In genomic region chr12:43325786-43326185, GRCh38 we compare ENCODE assay signal across 19 cellular contexts.
DNase-seq lines count a peak whose midpoint lies in the region; ATAC-seq and TF ChIP-seq lines count a peak whose summit lies in the region.
"Had no signal": no experiment of that assay in that cellular context is flagged by ENCODE, and none has a peak within 500 bp of the region (broad histone marks: within the 10 kb centered on the region; RNA-seq: fewer than 3 reads in every experiment).

No MANE protein-coding gene starts in this region.

- no peak overlapping the region for H3K4me3 Mint-ChIP-seq in activated CD8-positive, alpha-beta T cell treated with anti-CD3 and anti-CD28 coated beads, Interleukin-2, amount 10 ng/mL, durations not matched to agents 7 days and 5 days
- H3K4me3 Mint-ChIP-seq: activated CD4-positive, alpha-beta T cell treated with anti-CD3 and anti-CD28 coated beads for 36 hours; activated T-helper 17 cell treated with anti-CD3 and anti-CD28 coated beads, Interleukin-2, amount 50 U/mL, for 72 hours; brain; stimulated activated naive CD8-positive, alpha-beta T cell treated with anti-CD3 and anti-CD28 coated beads, Interleukin-15, amount 100 ng/mL, for 72 hours had no signal

- peak; percentile 80 for ATAC-seq in GM18867 (IDR thresholded peaks at IDR 0.05; ENCODE audit: unreplicated experiment)
- ATAC-seq in GM21529 (IDR thresholded peaks at IDR 0.05; ENCODE audit: unreplicated experiment): peak; percentile 68
- peak; percentile 64 for ATAC-seq in HG03342 (IDR thresholded peaks at IDR 0.05; ENCODE audit: unreplicated experiment)
- ATAC-seq in activated CD8-positive, alpha-beta T cell treated with anti-CD3 and anti-CD28 coated beads, Interleukin-2, amount 10 ng/mL, durations not matched to agents 7 days and 5 days: no peak
- ATAC-seq in HG03039 (IDR thresholded peaks at IDR 0.05; ENCODE audit: unreplicated experiment): no peak
- ATAC-seq: activated CD4-positive, alpha-beta T cell treated with anti-CD3 and anti-CD28 coated beads for 36 hours; activated T-helper 17 cell treated with anti-CD3 and anti-CD28 coated beads, Interleukin-2, amount 50 U/mL, for 72 hours; SK-N-SH treated with all-trans-retinoic acid at 6 μM for 48 hours; stimulated activated naive CD8-positive, alpha-beta T cell treated with anti-CD3 and anti-CD28 coated beads, Interleukin-15, amount 100 ng/mL, for 72 hours had no signal

- no peaks in the 10 kb centered on the region for H3K4me1 ChIP-seq in esophagus muscularis mucosa

- no peaks in the 10 kb centered on the region for H3K9me3 Mint-ChIP-seq in activated CD8-positive, alpha-beta T cell treated with anti-CD3 and anti-CD28 coated beads, Interleukin-2, amount 10 ng/mL, durations not matched to agents 7 days and 5 days (ENCODE audit: insufficient read depth)

- intact Hi-C loops in esophagus muscularis mucosa (cut with DNase I): no loop called here

- no peak overlapping the region for H3K4me3 ChIP-seq in esophagus muscularis mucosa

- no peaks in the 10 kb centered on the region for H3K9me3 ChIP-seq in esophagus muscularis mucosa

- CTCF ChIA-PET in activated CD8-positive, alpha-beta T cell treated with anti-CD3 and anti-CD28 coated beads, Interleukin-2, amount 10 ng/mL, durations not matched to agents 7 days and 5 days (lab: Charles Lee): no interaction called here

- H3K4me1 Mint-ChIP-seq in activated CD8-positive, alpha-beta T cell treated with anti-CD3 and anti-CD28 coated beads, Interleukin-2, amount 10 ng/mL, durations not matched to agents 7 days and 5 days (ENCODE audit: low read depth): no peaks in the 10 kb centered on the region
- H3K4me1 Mint-ChIP-seq: activated CD4-positive, alpha-beta T cell treated with anti-CD3 and anti-CD28 coated beads for 36 hours; activated T-helper 17 cell treated with anti-CD3 and anti-CD28 coated beads, Interleukin-2, amount 50 U/mL, for 72 hours; brain; stimulated activated naive CD8-positive, alpha-beta T cell treated with anti-CD3 and anti-CD28 coated beads, Interleukin-15, amount 100 ng/mL, for 72 hours had no signal

- H3K27ac ChIP-seq in esophagus muscularis mucosa (replicated peaks in 1 of 4): no peak overlapping the region

- no peak for TF ChIP-seq POLR2A in esophagus muscularis mucosa (IDR thresholded peaks at IDR 0.05; ENCODE audit: low read depth)

- H3K27ac Mint-ChIP-seq in activated CD8-positive, alpha-beta T cell treated with anti-CD3 and anti-CD28 coated beads, Interleukin-2, amount 10 ng/mL, durations not matched to agents 7 days and 5 days: no peak overlapping the region
- H3K27ac Mint-ChIP-seq: activated CD4-positive, alpha-beta T cell treated with anti-CD3 and anti-CD28 coated beads for 36 hours; activated T-helper 17 cell treated with anti-CD3 and anti-CD28 coated beads, Interleukin-2, amount 50 U/mL, for 72 hours; brain had no signal

- H3K27me3 Mint-ChIP-seq in activated CD8-positive, alpha-beta T cell treated with anti-CD3 and anti-CD28 coated beads, Interleukin-2, amount 10 ng/mL, durations not matched to agents 7 days and 5 days (ENCODE audit: low read depth): no peaks in the 10 kb centered on the region
- H3K27me3 Mint-ChIP-seq: stimulated activated naive CD8-positive, alpha-beta T cell treated with anti-CD3 and anti-CD28 coated beads, Interleukin-15, amount 100 ng/mL, for 72 hours had no signal

- no peak for TF ChIP-seq EP300 in esophagus muscularis mucosa (IDR thresholded peaks at IDR 0.05)

- POLR2A ChIA-PET in activated CD8-positive, alpha-beta T cell treated with anti-CD3 and anti-CD28 coated beads, Interleukin-2, amount 10 ng/mL, durations not matched to agents 7 days and 5 days (lab: Charles Lee): no interaction called here

- H3K36me3 ChIP-seq in esophagus muscularis mucosa: no peaks in the 10 kb centered on the region

- no peak for TF ChIP-seq CTCF in esophagus muscularis mucosa (IDR thresholded peaks at IDR 0.05)

- WGBS in esophagus muscularis mucosa: 80% methylated on average over 5 of the region's 5 CpGs

- no peaks in the 10 kb centered on the region for H3K36me3 Mint-ChIP-seq in activated CD8-positive, alpha-beta T cell treated with anti-CD3 and anti-CD28 coated beads, Interleukin-2, amount 10 ng/mL, durations not matched to agents 7 days and 5 days (ENCODE audit: low read depth)
- H3K36me3 Mint-ChIP-seq: brain had no signal

- DNase-seq in SIG-M5 (lab: John Stamatoyannopoulos, UW) (peak; percentile 67), HCEC 1CT (no peak), esophagus muscularis mucosa (ENCODE audit: extremely low spot score) (no peak)
- no peak for DNase-seq in activated CD8-positive, alpha-beta T cell treated with anti-CD3 and anti-CD28 coated beads, Interleukin-2, amount 10 ng/mL, durations not matched to agents 7 days and 5 days
- DNase-seq: activated CD4-positive, alpha-beta T cell treated with anti-CD3 and anti-CD28 coated beads for 36 hours; DND-41; effector CD8-positive, alpha-beta T cell; foreskin melanocyte; kidney glomerular epithelial cell; NCI-H1436 treated with DMSO at 0.1 percent for 48 hours; stimulated activated CD4-positive, alpha-beta T cell treated with anti-CD3 and anti-CD28 coated beads, Interleukin-4, amount 100 ng/mL, for 4 hours; stimulated activated naive CD8-positive, alpha-beta T cell treated with anti-CD3 and anti-CD28 coated beads, Interleukin-15, amount 100 ng/mL, for 72 hours had no signal

- H3K27me3 ChIP-seq in esophagus muscularis mucosa: no peaks in the 10 kb centered on the region

Comparison
In these comparisons a context has a peak if more than half of its experiments do, and no peak if none do; other contexts are left out.
1. ATAC-seq: peak in GM18867 (single experiment), GM21529 (single experiment) and HG03342 (single experiment); none in activated CD8-positive, alpha-beta T cell treated with anti-CD3 and anti-CD28 coated beads, Interleukin-2, amount 10 ng/mL, durations not matched to agents 7 days and 5 days (single experiment) and HG03039 (single experiment).